ENCODE assay signal across 11 cellular contexts in genomic region chr3:58074126-58074715, GRCh38.
DNase-seq lines count a peak whose midpoint lies in the region; ATAC-seq and TF ChIP-seq lines count a peak whose summit lies in the region.
"Had no signal": no experiment of that assay in that cellular context is flagged by ENCODE, and none has a peak within 500 bp of the region (broad histone marks: within the 10 kb centered on the region; RNA-seq: fewer than 3 reads in every experiment).

No MANE protein-coding gene starts in this region.

- peak overlapping the region; percentile 86 for H3K27ac ChIP-seq in muscle layer of colon (ENCODE audit: low read depth, low read length)

- CTCF ChIA-PET in GM10248 (lab: Yijun Ruan, JAX) = interaction anchor here (0.9 to 1.7 kb wide), 5 partner anchors 7 to 45 kb away, joined by 3 to 4 read pairs (median 3); no protein-coding TSS in a partner anchor

- peak overlapping the region; percentile 2 for H3K9ac ChIP-seq in muscle layer of colon (ENCODE audit: low read length)

- peak; percentile 51 for ATAC-seq in GM21423 (IDR thresholded peaks at IDR 0.05; ENCODE audit: unreplicated experiment)

- H3K4me3 ChIP-seq in muscle layer of colon (ENCODE audit: low read depth in 1 of 2, low read length in 2 of 2) = no peak overlapping the region

- H3K36me3 ChIP-seq in muscle layer of colon (ENCODE audit: insufficient read depth, low read length) = peaks cover 22% of the 10 kb centered on the region

- no peak for TF ChIP-seq CTCF in GM10248 (IDR thresholded peaks at IDR 0.05; ENCODE audit: control extremely low read depth, extremely low read depth, low read depth, missing control alignments)

- DNase-seq in GM10248 (ENCODE audit: extremely low spot score) = peak; percentile 28
- peak; percentile 66 for DNase-seq in NOMO-1 treated with dmso at 0.1 percent for 144 hours (lab: John Stamatoyannopoulos, UW; ENCODE audit: unreplicated experiment)
- no peak for DNase-seq in NCI-H2196 treated with DMSO at 0.1 percent for 48 hours (lab: John Stamatoyannopoulos, UW; ENCODE audit: unreplicated experiment)
- DNase-seq in stimulated activated CD4-positive, alpha-beta T cell treated with anti-CD3 and anti-CD28 coated beads, Interleukin-4, amount 100 ng/mL, for 1 hour = no peak
- no peak for DNase-seq in NCI-H2107 (lab: John Stamatoyannopoulos, UW)
- no peak for DNase-seq in putamen (ENCODE audit: low spot score)
- DNase-seq: DMS153, foreskin melanocyte, NCI-H69 had no signal

- H3K4me1 ChIP-seq in muscle layer of colon (ENCODE audit: insufficient read depth, low read length) = peaks cover 50% of the 10 kb centered on the region

- POLR2A ChIA-PET in GM10248 (lab: Yijun Ruan, JAX) = no interaction called here

- no peaks in the 10 kb centered on the region for H3K9me3 ChIP-seq in muscle layer of colon (ENCODE audit: low read length)

- H3K27me3 ChIP-seq in muscle layer of colon (ENCODE audit: control insufficient read depth in 1 of 2, insufficient read depth in 2 of 2, low read length in 2 of 2) = no peaks in the 10 kb centered on the region

Comparison
In these comparisons a context has a peak if more than half of its experiments do, and no peak if none do; other contexts are left out.
1. DNase-seq: peak in GM10248 (single experiment) and NOMO-1 treated with dmso at 0.1 percent for 144 hours (single experiment); none in NCI-H2196 treated with DMSO at 0.1 percent for 48 hours (single experiment), stimulated activated CD4-positive, alpha-beta T cell treated with anti-CD3 and anti-CD28 coated beads, Interleukin-4, amount 100 ng/mL, for 1 hour (single experiment), NCI-H2107 (single experiment) and putamen (single experiment).